Comparison of ENCODE assay signal across 8 cellular contexts in the genomic region with DNA sequence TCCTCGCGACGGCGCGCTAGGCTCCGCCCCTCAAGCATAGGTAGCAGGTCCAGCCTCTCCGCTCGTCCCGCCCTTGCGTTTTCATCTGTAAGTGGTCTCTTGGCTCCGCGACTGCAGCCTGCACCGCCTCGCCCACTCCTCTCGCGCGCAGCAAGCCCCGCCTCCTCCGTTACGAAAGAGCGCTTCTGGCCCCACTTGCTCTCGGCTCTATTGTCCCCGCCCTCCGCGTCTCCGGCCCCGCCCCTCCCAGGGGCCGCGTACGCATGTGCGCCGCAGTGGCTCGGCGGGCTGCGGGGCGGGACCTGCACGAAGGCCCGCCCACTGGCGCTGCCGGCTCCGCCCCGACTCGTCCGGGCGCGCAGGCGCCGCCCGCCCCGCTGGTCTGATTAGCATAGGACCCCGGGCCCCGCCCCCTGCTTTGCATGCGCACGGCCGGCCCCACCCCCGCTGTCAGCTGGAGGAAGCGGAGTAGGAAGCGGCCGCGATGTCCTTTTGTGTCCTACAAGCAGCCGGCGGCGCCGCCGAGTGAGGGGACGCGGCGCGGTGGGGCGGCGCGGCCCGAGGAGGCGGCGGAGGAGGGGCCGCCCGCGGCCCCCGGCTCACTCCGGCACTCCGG.
A peak's percentile ranks its signal among the peaks of the same experiment; 100 is the strongest.
DNase-seq lines count a peak whose midpoint lies in the region; ATAC-seq lines count a peak whose summit lies in the region.

Gene ESRRA (plus strand): TSS at position 450 of the 616 bp plus-strand sequence. CDS start 1,656 bp downstream, outside the sequence.

- no peaks in the 10 kb centered on the region for H3K9me3 ChIP-seq in BLaER1 treated with 17β-estradiol and CSF1 and Interleukin-3, amounts not matched to agents 10 nM and 100 nM (replicated peaks in 1 of 11)

- H3K4me2 ChIP-seq in BLaER1 treated with 17β-estradiol and CSF1 and Interleukin-3, amounts not matched to agents 10 nM and 100 nM = peak within 1 kb of the TSS; percentile 92 to 100 (median 97)

- peak; percentile 69 for ATAC-seq in GM19351 (IDR thresholded peaks at IDR 0.05; ENCODE audit: unreplicated experiment)
- ATAC-seq in HG03520 (IDR thresholded peaks at IDR 0.05; ENCODE audit: unreplicated experiment) = peak; percentile 59

- H3K4me3 ChIP-seq in BLaER1 treated with 17β-estradiol and CSF1 and Interleukin-3, amounts not matched to agents 10 nM and 100 nM = peak within 1 kb of the TSS; percentile 69 to 94 (median 84)

- H3K27me3 ChIP-seq in BLaER1 treated with 17β-estradiol and CSF1 and Interleukin-3, amounts not matched to agents 10 nM and 100 nM = peaks cover 19 to 26% (median 21%) of the 10 kb centered on the region in 11 experiments
- H3K27me3 ChIP-seq in layer of hippocampus (ENCODE audit: control insufficient read depth, insufficient read depth, low read length) = no peaks in the 10 kb centered on the region

- peaks cover 11 to 32% (median 15%) of the 10 kb centered on the region in 11 experiments; a peak in 19 of 22 replicates for H3K36me3 ChIP-seq in BLaER1 treated with 17β-estradiol and CSF1 and Interleukin-3, amounts not matched to agents 10 nM and 100 nM

- H3K27ac ChIP-seq in BLaER1 treated with 17β-estradiol and CSF1 and Interleukin-3, amounts not matched to agents 10 nM and 100 nM = peak within 1 kb of the TSS; percentile 85 to 98 (median 97)
- H3K27ac ChIP-seq in cingulate gyrus (ENCODE audit: low read depth, low read length) (peak within 1 kb of the TSS; percentile 98), layer of hippocampus (ENCODE audit: low read depth, low read length) (peak within 1 kb of the TSS; percentile 91)

- H4K20me1 ChIP-seq in BLaER1 treated with 17β-estradiol and CSF1 and Interleukin-3, amounts not matched to agents 10 nM and 100 nM = peaks cover 19 to 47% (median 35%) of the 10 kb centered on the region in 11 experiments; a peak in 20 of 22 replicates

- peak within 1 kb of the TSS; percentile 85 to 96 (median 94) for H3K9ac ChIP-seq in BLaER1 treated with 17β-estradiol and CSF1 and Interleukin-3, amounts not matched to agents 10 nM and 100 nM

- peaks cover 34 to 65% (median 40%) of the 10 kb centered on the region in 10 experiments for H3K4me1 ChIP-seq in BLaER1 treated with 17β-estradiol and CSF1 and Interleukin-3, amounts not matched to agents 10 nM and 100 nM

- DNase-seq in NCI-H526 treated with DMSO at 0.1 percent for 48 hours (lab: John Stamatoyannopoulos, UW) = peak; percentile 99
- DNase-seq in activated CD4-positive, alpha-beta T cell treated with anti-CD3 and anti-CD28 coated beads for 48 hours = peak; percentile 100
- DNase-seq in stimulated activated CD4-positive, alpha-beta T cell treated with anti-CD3 and anti-CD28 coated beads, Interleukin-1b, Interleukin-23, amount 100 ng/mL, for 24 hours (ENCODE audit: low read depth in 4 of 4, low spot score in 1 of 4) = peak; percentile 99 to 100 (median 100)

Comparison
In these comparisons a context has a peak if more than half of its experiments do, and no peak if none do; other contexts are left out.
1. Peak in every context shown above with its lines: DNase-seq, ATAC-seq, H3K4me3 ChIP-seq and H3K27ac ChIP-seq.